ENCODE assay signal across 8 cellular contexts in genomic region chr2:112585400-112585799, GRCh38. TPM values are rescaled to one million over a fixed set of nuclear protein-coding genes. Genes with fewer than 3 reads are reported as not detected.
DNase-seq lines count a peak whose midpoint lies in the region; ATAC-seq and TF ChIP-seq lines count a peak whose summit lies in the region.

No MANE protein-coding gene starts in this region.

- H3K4me1 ChIP-seq in rectal smooth muscle tissue (ENCODE audit: control insufficient read depth, insufficient read depth, low read length) = peaks cover 8% of the 10 kb centered on the region

- peak overlapping the region; percentile 92 for H3K4me3 ChIP-seq in GM12864 (ENCODE audit: low read depth, low read length)
- H3K4me3 ChIP-seq in SU-DHL-6 (ENCODE audit: insufficient read depth, low read length, poor library complexity, severe bottlenecking) = peak overlapping the region; percentile 63
- peak overlapping the region; percentile 81 for H3K4me3 ChIP-seq in fibroblast of pulmonary artery (replicated peaks; ENCODE audit: low read depth, low read length)
- H3K4me3 ChIP-seq in rectal smooth muscle tissue (ENCODE audit: low read length) = peak overlapping the region; percentile 79

- no peak for ATAC-seq in GM18868 (IDR thresholded peaks at IDR 0.05; ENCODE audit: unreplicated experiment)

- no peak overlapping the region for H3K27ac ChIP-seq in SU-DHL-6 (ENCODE audit: low read depth, low read length)
- peak overlapping the region; percentile 93 for H3K27ac ChIP-seq in rectal smooth muscle tissue (ENCODE audit: low read depth, low read length)

- H3K27me3 ChIP-seq in SU-DHL-6 (ENCODE audit: low read length) (no peaks in the 10 kb centered on the region), rectal smooth muscle tissue (ENCODE audit: control insufficient read depth, insufficient read depth, low read length) (no peaks in the 10 kb centered on the region)

- H3K4me2 ChIP-seq in SU-DHL-6 (ENCODE audit: low read depth, low read length, poor library complexity, severe bottlenecking) = peak overlapping the region; percentile 90

- H3K9me2 ChIP-seq in SU-DHL-6 (replicated peaks; ENCODE audit: insufficient read depth, low read length) = no peaks in the 10 kb centered on the region

- TF ChIP-seq CTCF in GM12864 (IDR thresholded peaks at IDR 0.05; ENCODE audit: low read depth, low read length, missing control alignments) (no peak), SU-DHL-6 (IDR thresholded peaks at IDR 0.05; ENCODE audit: insufficient read depth, low read length, poor library complexity, severe bottlenecking) (no peak), fibroblast of pulmonary artery (IDR thresholded peaks at IDR 0.05; ENCODE audit: low read length, missing control alignments) (no peak)

- H2AFZ ChIP-seq in SU-DHL-6 (ENCODE audit: low read depth, low read length, severe bottlenecking) = no peak overlapping the region

- peaks cover 22% of the 10 kb centered on the region for H3F3A ChIP-seq in SU-DHL-6 (ENCODE audit: insufficient read depth)

- DNase-seq in GM12864 (ENCODE audit: low read depth) (no peak), fibroblast of pulmonary artery (ENCODE audit: low read depth) (no peak), NCI-H69 (lab: John Stamatoyannopoulos, UW) (no peak), NCI-H128 (lab: John Stamatoyannopoulos, UW; ENCODE audit: unreplicated experiment) (no peak), ureter (ENCODE audit: low spot score) (no peak)

- H3K9me3 ChIP-seq in SU-DHL-6 (ENCODE audit: insufficient read depth, low read length) = no peaks in the 10 kb centered on the region

- H3K36me3 ChIP-seq in SU-DHL-6 (ENCODE audit: low read length) (no peaks in the 10 kb centered on the region), rectal smooth muscle tissue (ENCODE audit: control insufficient read depth, insufficient read depth, low read length) (peaks cover 13% of the 10 kb centered on the region)

- no peaks in the 10 kb centered on the region for H3K79me2 ChIP-seq in SU-DHL-6 (ENCODE audit: insufficient read depth, low read length)

- peak overlapping the region; percentile 65 for H3K9ac ChIP-seq in SU-DHL-6 (ENCODE audit: low read length)
- H3K9ac ChIP-seq in rectal smooth muscle tissue (ENCODE audit: low read length) = no peak overlapping the region

- no peaks in the 10 kb centered on the region for H4K20me1 ChIP-seq in SU-DHL-6 (ENCODE audit: low read depth, low read length)

RNA-seq across cellular contexts. Expression of gene CHCHD5, which starts 1.0 kb away (rescaled TPM):
- total RNA-seq in ureter = 43.0 TPM

RNA-seq across cellular contexts. Expression of gene POLR1B, which starts 43.1 kb away (rescaled TPM):
- total RNA-seq in ureter = 28.7 TPM
